ENCODE assay signal across 8 cellular contexts in genomic region chr17:59366773-59367656, GRCh38. TPM values are rescaled to one million over a fixed set of nuclear protein-coding genes. Genes with fewer than 3 reads are reported as not detected.
DNase-seq lines count a peak whose midpoint lies in the region; ATAC-seq and TF ChIP-seq lines count a peak whose summit lies in the region.

No MANE protein-coding gene starts in this region.

- peak; percentile 58 for DNase-seq in AG08396 (ENCODE audit: low spot score)
- DNase-seq in LNCaP clone FGC (ENCODE audit: low read depth) = peak; percentile 100
- peak; percentile 75 for DNase-seq in astrocyte of the hippocampus (ENCODE audit: low read depth, low spot score)

- TF ChIP-seq CTCF in LNCaP clone FGC (IDR thresholded peaks at IDR 0.05; ENCODE audit: control insufficient read depth, extremely low read depth, insufficient read depth) = no peak

- H3K27ac ChIP-seq in layer of hippocampus (ENCODE audit: low read depth, low read length) (peak overlapping the region; percentile 96), temporal lobe (ENCODE audit: low read depth, low read length) (peak overlapping the region; percentile 99)

- ATAC-seq in GM19463 (IDR thresholded peaks at IDR 0.05; ENCODE audit: unreplicated experiment) = no peak
- no peak for ATAC-seq in HG03095 (IDR thresholded peaks at IDR 0.05; ENCODE audit: unreplicated experiment)
- ATAC-seq in GM18520 (IDR thresholded peaks at IDR 0.05; ENCODE audit: unreplicated experiment) = no peak

- peak overlapping the region; percentile 32 for H3K4me3 ChIP-seq in LNCaP clone FGC (ENCODE audit: low read depth, low read length)

- no peaks in the 10 kb centered on the region for H3K27me3 ChIP-seq in layer of hippocampus (ENCODE audit: control insufficient read depth, insufficient read depth, low read length)

RNA-seq across cellular contexts. Expression of gene YPEL2, which starts 35.6 kb away (rescaled TPM):
- total RNA-seq in temporal lobe = 7.4 TPM
